ENCODE assay signal across 8 cellular contexts in genomic region chr10:68720793-68721672, GRCh38. TPM values are rescaled to one million over a fixed set of nuclear protein-coding genes. Genes with fewer than 3 reads are reported as not detected.
A peak's percentile ranks its signal among the peaks of the same experiment; 100 is the strongest.
DNase-seq lines count a peak whose midpoint lies in the region; ATAC-seq lines count a peak whose summit lies in the region.

A gene with protein sequence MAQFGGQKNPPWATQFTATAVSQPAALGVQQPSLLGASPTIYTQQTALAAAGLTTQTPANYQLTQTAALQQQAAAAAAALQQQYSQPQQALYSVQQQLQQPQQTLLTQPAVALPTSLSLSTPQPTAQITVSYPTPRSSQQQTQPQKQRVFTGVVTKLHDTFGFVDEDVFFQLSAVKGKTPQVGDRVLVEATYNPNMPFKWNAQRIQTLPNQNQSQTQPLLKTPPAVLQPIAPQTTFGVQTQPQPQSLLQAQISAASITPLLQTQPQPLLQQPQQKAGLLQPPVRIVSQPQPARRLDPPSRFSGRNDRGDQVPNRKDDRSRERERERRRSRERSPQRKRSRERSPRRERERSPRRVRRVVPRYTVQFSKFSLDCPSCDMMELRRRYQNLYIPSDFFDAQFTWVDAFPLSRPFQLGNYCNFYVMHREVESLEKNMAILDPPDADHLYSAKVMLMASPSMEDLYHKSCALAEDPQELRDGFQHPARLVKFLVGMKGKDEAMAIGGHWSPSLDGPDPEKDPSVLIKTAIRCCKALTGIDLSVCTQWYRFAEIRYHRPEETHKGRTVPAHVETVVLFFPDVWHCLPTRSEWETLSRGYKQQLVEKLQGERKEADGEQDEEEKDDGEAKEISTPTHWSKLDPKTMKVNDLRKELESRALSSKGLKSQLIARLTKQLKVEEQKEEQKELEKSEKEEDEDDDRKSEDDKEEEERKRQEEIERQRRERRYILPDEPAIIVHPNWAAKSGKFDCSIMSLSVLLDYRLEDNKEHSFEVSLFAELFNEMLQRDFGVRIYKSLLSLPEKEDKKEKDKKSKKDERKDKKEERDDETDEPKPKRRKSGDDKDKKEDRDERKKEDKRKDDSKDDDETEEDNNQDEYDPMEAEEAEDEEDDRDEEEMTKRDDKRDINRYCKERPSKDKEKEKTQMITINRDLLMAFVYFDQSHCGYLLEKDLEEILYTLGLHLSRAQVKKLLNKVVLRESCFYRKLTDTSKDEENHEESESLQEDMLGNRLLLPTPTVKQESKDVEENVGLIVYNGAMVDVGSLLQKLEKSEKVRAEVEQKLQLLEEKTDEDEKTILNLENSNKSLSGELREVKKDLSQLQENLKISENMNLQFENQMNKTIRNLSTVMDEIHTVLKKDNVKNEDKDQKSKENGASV (plus strand): TSS chr10:68721239. CDS start chr10:68722505, 1,266 bp downstream.

- ATAC-seq in GM21360 (IDR thresholded peaks at IDR 0.05; ENCODE audit: unreplicated experiment), result peak; percentile 98

- H3K27ac ChIP-seq in effector memory CD4-positive, alpha-beta T cell (ENCODE audit: insufficient read depth, low read length, poor library complexity, severe bottlenecking), result peak within 1 kb of the TSS; percentile 92

- peaks cover 8% of the 10 kb centered on the region for H3K4me1 ChIP-seq in effector memory CD4-positive, alpha-beta T cell (ENCODE audit: control insufficient read depth, insufficient read depth, low read length, poor library complexity, severe bottlenecking)

- H3K36me3 ChIP-seq in effector memory CD4-positive, alpha-beta T cell (ENCODE audit: control insufficient read depth, insufficient read depth, low read length), result peaks cover 18% of the 10 kb centered on the region

- H3K9me3 ChIP-seq in effector memory CD4-positive, alpha-beta T cell (ENCODE audit: control insufficient read depth, low read length), result no peaks in the 10 kb centered on the region

- DNase-seq in COLO668 (lab: John Stamatoyannopoulos, UW; ENCODE audit: unreplicated experiment) (peak; percentile 95), HT1080 (ENCODE audit: low read depth) (peak; percentile 99), NOMO-1 treated with DMSO at 0.1 percent for 48 hours (lab: John Stamatoyannopoulos, UW; ENCODE audit: unreplicated experiment) (peak; percentile 99), lung microvascular endothelial cell (ENCODE audit: low read depth in 2 of 2) (peak; percentile 98 to 99)
- peak; percentile 92 to 96 for DNase-seq in activated CD8-positive, alpha-beta memory T cell treated with anti-CD3 and anti-CD28 coated beads for 4 hours (ENCODE audit: low read depth in 2 of 2)
- DNase-seq in effector memory CD4-positive, alpha-beta T cell, result peak; percentile 91 to 95 (median 93)
- DNase-seq in stimulated activated CD4-positive, alpha-beta T cell treated with anti-CD3 and anti-CD28 coated beads, TNF-alpha, amount 100 ng/mL, for 48 hours (ENCODE audit: low read depth in 3 of 3), result peak; percentile 93 to 95 (median 95)

- no peaks in the 10 kb centered on the region for H3K27me3 ChIP-seq in effector memory CD4-positive, alpha-beta T cell (replicated peaks; ENCODE audit: control insufficient read depth, insufficient read depth, low read length, poor library complexity, severe bottlenecking)

- peak within 1 kb of the TSS; percentile 90 for H3K4me3 ChIP-seq in effector memory CD4-positive, alpha-beta T cell (ENCODE audit: insufficient read depth, low read depth, low read length, poor library complexity, severe bottlenecking)

RNA-seq across cellular contexts. Expression of the gene that starts here (rescaled TPM):
- 39.1 and 89.2 TPM in 2 replicates for total RNA-seq in HT1080 (2014; rRNA removed; shearing (Covaris generic))
- 35.3 and 35.8 TPM in 2 replicates for polyA plus RNA-seq in HT1080 (2015; cell fraction: cytosol; rRNA removed)
- 102 and 124 TPM in 2 replicates for polyA plus RNA-seq in HT1080 (2015; cell fraction: nucleus; rRNA removed)
- 17.5 and 19.4 TPM in 2 replicates for total RNA-seq in lung microvascular endothelial cell

Comparison
In these comparisons a context has a peak if more than half of its experiments do, and no peak if none do; other contexts are left out.
1. Peak in every context shown above with its lines: DNase-seq, ATAC-seq, H3K4me3 ChIP-seq and H3K27ac ChIP-seq.